Comparison of ENCODE assay signal across 21 cellular contexts in genomic region chr10:130902471-130902870, GRCh38.
DNase-seq lines count a peak whose midpoint lies in the region; ATAC-seq, FAIRE-seq and TF ChIP-seq lines count a peak whose summit lies in the region.
"Had no signal": no experiment of that assay in that cellular context is flagged by ENCODE, and none has a peak within 500 bp of the region (broad histone marks: within the 10 kb centered on the region; RNA-seq: fewer than 3 reads in every experiment).

No MANE protein-coding gene starts in this region.

- no peak overlapping the region for H3K27ac ChIP-seq in A549
- no peak overlapping the region for H3K27ac ChIP-seq in endodermal cell (ENCODE audit: low read depth, low read length)
- H3K27ac ChIP-seq: BLaER1 treated with 17β-estradiol and CSF1 and Interleukin-3, amounts not matched to agents 10 nM and 100 nM; C4-2B had no signal

- H3K4me1 ChIP-seq in A549 (no peaks in the 10 kb centered on the region), endodermal cell (ENCODE audit: control insufficient read depth, insufficient read depth, low read length) (no peaks in the 10 kb centered on the region)
- H3K4me1 ChIP-seq: Caco-2 had no signal

- H3K36me3 ChIP-seq in endodermal cell (ENCODE audit: control insufficient read depth, insufficient read depth, low read length): no peaks in the 10 kb centered on the region
- H3K36me3 ChIP-seq: BLaER1 treated with 17β-estradiol and CSF1 and Interleukin-3, amounts not matched to agents 10 nM and 100 nM had no signal

- H3K9me3 Mint-ChIP-seq in endodermal cell (no peaks in the 10 kb centered on the region), osteocyte (ENCODE audit: unreplicated experiment) (peaks cover 23% of the 10 kb centered on the region)
- H3K9me3 Mint-ChIP-seq: CD4-positive, alpha-beta T cell; CD8-positive, alpha-beta T cell had no signal

- no peak overlapping the region for H3K9ac ChIP-seq in endodermal cell (ENCODE audit: extremely low read depth, low read length, poor library complexity, severe bottlenecking)
- H3K9ac ChIP-seq: BLaER1 treated with 17β-estradiol and CSF1 and Interleukin-3, amounts not matched to agents 10 nM and 100 nM had no signal

- no peak for FAIRE-seq in A549 (lab: Jason Lieb, UNC)
- FAIRE-seq in HTR-8/SVneo (lab: Jason Lieb, UNC): no peak
- FAIRE-seq: A204.1, D721Med, G401.6, GM12891, GM19239 had no signal

- CTCF ChIA-PET in A549 (lab: Yijun Ruan, JAX): no interaction called here

- H3K27ac Mint-ChIP-seq in endodermal cell: no peak overlapping the region
- H3K27ac Mint-ChIP-seq in osteocyte (ENCODE audit: unreplicated experiment): no peak overlapping the region
- H3K27ac Mint-ChIP-seq: B cell; CD4-positive, alpha-beta T cell; CD8-positive, alpha-beta T cell had no signal

- TF ChIP-seq CTCF in A549 (IDR thresholded peaks at IDR 0.05) (no peak), endodermal cell (conservative IDR thresholded peaks at IDR 0.05) (no peak), osteocyte (IDR thresholded peaks at IDR 0.05) (no peak)

- peaks cover under 1% of the 10 kb centered on the region for H3K27me3 Mint-ChIP-seq in endodermal cell (ENCODE audit: insufficient read depth)
- no peaks in the 10 kb centered on the region for H3K27me3 Mint-ChIP-seq in osteocyte (ENCODE audit: unreplicated experiment)
- H3K27me3 Mint-ChIP-seq: B cell; CD4-positive, alpha-beta T cell had no signal

- WGBS in A549 (ENCODE audit: missing lambda C conversion rate): 1% methylated on average over 8 of the region's 8 CpGs
- 84 to 89% methylated on average over 7 to 8 of the region's 8 CpGs for WGBS in endodermal cell (ENCODE audit: insufficient coverage in 1 of 2, insufficient read length in 1 of 2), 2 experiments

- H3K4me3 ChIP-seq in A549 (no peak overlapping the region), endodermal cell (ENCODE audit: low read length) (no peak overlapping the region)
- H3K4me3 ChIP-seq: BLaER1 treated with 17β-estradiol and CSF1 and Interleukin-3, amounts not matched to agents 10 nM and 100 nM had no signal

- H3K36me3 Mint-ChIP-seq in endodermal cell (ENCODE audit: low read depth) (no peaks in the 10 kb centered on the region), osteocyte (ENCODE audit: unreplicated experiment) (peaks cover 2% of the 10 kb centered on the region)
- H3K36me3 Mint-ChIP-seq: CD8-positive, alpha-beta T cell had no signal

- no peak for TF ChIP-seq POLR2A in A549 (IDR thresholded peaks at IDR 0.05; ENCODE audit: low read length)

- H3K4me2 ChIP-seq in A549: no peak overlapping the region

- POLR2A ChIA-PET in A549 (lab: Yijun Ruan, JAX): no interaction called here

- no peak for TF ChIP-seq RAD21 in A549 (conservative IDR thresholded peaks at IDR 0.05 in 1 of 2, IDR thresholded peaks at IDR 0.05 in 1 of 2)

- H3K4me3 Mint-ChIP-seq in endodermal cell: no peak overlapping the region
- H3K4me3 Mint-ChIP-seq in osteocyte (ENCODE audit: unreplicated experiment): no peak overlapping the region
- H3K4me3 Mint-ChIP-seq: B cell; CD4-positive, alpha-beta T cell; CD8-positive, alpha-beta T cell had no signal

- DNase-seq in A549 (ENCODE audit: low read depth in 1 of 2, low spot score in 1 of 2) (no peak), endodermal cell (peak; percentile 4), osteocyte (ENCODE audit: extremely low spot score, unreplicated experiment) (peak; percentile 32), HTR-8/SVneo (ENCODE audit: insufficient read length, low spot score) (no peak)
- DNase-seq: 8988T; AML-193; Caco-2; Calu3; CD4-positive, alpha-beta T cell; DMS79 treated with DMSO at 0.1 percent for 48 hours; GF-D8 had no signal

- peaks cover 4% of the 10 kb centered on the region for H3K4me1 Mint-ChIP-seq in endodermal cell
- no peaks in the 10 kb centered on the region for H3K4me1 Mint-ChIP-seq in osteocyte (ENCODE audit: unreplicated experiment)
- H3K4me1 Mint-ChIP-seq: B cell had no signal

- H3K27me3 ChIP-seq in endodermal cell (ENCODE audit: control insufficient read depth, insufficient read depth, low read length, poor library complexity, severe bottlenecking): no peaks in the 10 kb centered on the region
- H3K27me3 ChIP-seq: BLaER1 treated with 17β-estradiol and CSF1 and Interleukin-3, amounts not matched to agents 10 nM and 100 nM had no signal

- no peaks in the 10 kb centered on the region for H3K9me3 ChIP-seq in A549
- H3K9me3 ChIP-seq in endodermal cell (ENCODE audit: control insufficient read depth, low read length): no peaks in the 10 kb centered on the region
- H3K9me3 ChIP-seq: BLaER1 treated with 17β-estradiol and CSF1 and Interleukin-3, amounts not matched to agents 10 nM and 100 nM; Caco-2 had no signal

- no peak for TF ChIP-seq EP300 in A549 (IDR thresholded peaks at IDR 0.05)

- ATAC-seq in A549 (no peak), HG03571 (IDR thresholded peaks at IDR 0.05; ENCODE audit: unreplicated experiment) (no peak)
- ATAC-seq: CD8-positive, alpha-beta T cell had no signal

TF ChIP-seq in A549, 52 proteins besides CTCF, POLR2A, EP300 and RAD21:
- TF ChIP-seq MAFK (IDR thresholded peaks at IDR 0.05; ENCODE audit: partially characterized antibody) (peak; percentile 50), RFX5 (IDR thresholded peaks at IDR 0.05) (no peak)
TF ChIP-seq in A549: peak in this region for 1.

Comparison
In these comparisons a context has a peak if more than half of its experiments do, and no peak if none do; other contexts are left out.
1. DNase-seq: peak in endodermal cell (single experiment) and osteocyte (single experiment); none in A549 (0 of 2) and HTR-8/SVneo (single experiment).